In genomic region chr11:34480339-34480738, GRCh38 we compare ENCODE assay signal across 1 cellular context.
TF ChIP-seq lines count a peak whose summit lies in the region.

No MANE protein-coding gene starts in this region.

TF ChIP-seq in IMR-90, 13 proteins besides CTCF, POLR2A, EP300 and RAD21:
- TF ChIP-seq RFX5 (IDR thresholded peaks at IDR 0.05; ENCODE audit: low read depth, low read length) (no peak), NFE2L2 (IDR thresholded peaks at IDR 0.05; ENCODE audit: low read depth, low read length) (no peak), RCOR1 (IDR thresholded peaks at IDR 0.05; ENCODE audit: insufficient replicate concordance, low read length) (no peak), SMC3 (IDR thresholded peaks at IDR 0.05; ENCODE audit: low read depth, low read length) (no peak), MAFK (IDR thresholded peaks at IDR 0.05; ENCODE audit: low read depth, low read length) (no peak), CHD1 (IDR thresholded peaks at IDR 0.05; ENCODE audit: low read depth, low read length) (no peak), CEBPB (IDR thresholded peaks at IDR 0.05; ENCODE audit: low read depth, low read length) (no peak), MAZ (IDR thresholded peaks at IDR 0.05; ENCODE audit: borderline replicate concordance, low read depth, low read length) (no peak), BHLHE40 (IDR thresholded peaks at IDR 0.05; ENCODE audit: low read depth, low read length) (no peak), USF2 (IDR thresholded peaks at IDR 0.05; ENCODE audit: low read depth, low read length) (no peak), ELK1 (IDR thresholded peaks at IDR 0.05; ENCODE audit: borderline replicate concordance, low read depth, low read length) (no peak), FOS (IDR thresholded peaks at IDR 0.05; ENCODE audit: low read depth, low read length) (no peak), MXI1 (IDR thresholded peaks at IDR 0.05; ENCODE audit: borderline replicate concordance, low read depth, low read length) (no peak)
